ENCODE assay signal across 19 cellular contexts in genomic region chr4:39516407-39516966, GRCh38. TPM values are rescaled to one million over a fixed set of nuclear protein-coding genes. Genes with fewer than 3 reads are reported as not detected.
DNase-seq lines count a peak whose midpoint lies in the region; ATAC-seq, FAIRE-seq and TF ChIP-seq lines count a peak whose summit lies in the region.
"Had no signal": no experiment of that assay in that cellular context is flagged by ENCODE, and none has a peak within 500 bp of the region (broad histone marks: within the 10 kb centered on the region; RNA-seq: fewer than 3 reads in every experiment).

No MANE protein-coding gene starts in this region.

- intact Hi-C loops in HepG2 (cut with micrococcal nuclease; ENCODE audit: unreplicated experiment) (no loop called here), right lobe of liver (cut with DNase I) (no loop called here)

- H4K20me1 ChIP-seq in HepG2 (ENCODE audit: insufficient read depth, low read length) (peaks cover 4% of the 10 kb centered on the region), osteoblast (ENCODE audit: insufficient read depth, low read length) (peaks cover 15% of the 10 kb centered on the region)
- H4K20me1 ChIP-seq: BLaER1 had no signal

- H2AFZ ChIP-seq in HepG2 (ENCODE audit: low read length) (no peak overlapping the region), osteoblast (ENCODE audit: low read length) (no peak overlapping the region)

- 0 out of 2 replicates have a peak overlapping the region, but pooled peaks have one; percentile 14 for H3K9ac ChIP-seq in HepG2 (ENCODE audit: insufficient read depth, low read depth, low read length)
- H3K9ac ChIP-seq in SK-N-MC (ENCODE audit: insufficient read length), result no peak overlapping the region
- H3K9ac ChIP-seq: BLaER1 had no signal

- no peak overlapping the region for H3K4me3 ChIP-seq in HepG2 (replicated peaks in 1 of 3; ENCODE audit: insufficient read depth in 1 of 3, low read depth in 2 of 3, low read length in 3 of 3)
- no peak overlapping the region for H3K4me3 ChIP-seq in right lobe of liver
- H3K4me3 ChIP-seq in SK-N-MC, result no peak overlapping the region
- no peak overlapping the region for H3K4me3 ChIP-seq in osteoblast (ENCODE audit: insufficient read depth, low read length)
- H3K4me3 ChIP-seq: BLaER1 had no signal

- CTCF ChIA-PET in HepG2 (lab: Yijun Ruan, JAX; ENCODE audit: low intra/inter-chr PET ratio, low total read pairs), result no interaction called here

- TF ChIP-seq POLR2A in HepG2 (IDR thresholded peaks at IDR 0.05; ENCODE audit: insufficient read depth in 1 of 2, low read depth in 2 of 2, low read length in 2 of 2) (no peak), right lobe of liver (IDR thresholded peaks at IDR 0.05) (no peak)

- ATAC-seq in HepG2, result no peak
- no peak for ATAC-seq in right lobe of liver
- ATAC-seq: CD8-positive, alpha-beta T cell had no signal

- H3K9me3 ChIP-seq in HepG2 (ENCODE audit: low read length) (no peaks in the 10 kb centered on the region), right lobe of liver (no peaks in the 10 kb centered on the region), SK-N-MC (ENCODE audit: low read depth, low read length) (no peaks in the 10 kb centered on the region), osteoblast (ENCODE audit: low read depth, low read length) (no peaks in the 10 kb centered on the region)
- H3K9me3 ChIP-seq: BLaER1 had no signal

- H3K79me2 ChIP-seq in HepG2 (ENCODE audit: insufficient read depth, low read length) (peaks cover 79% of the 10 kb centered on the region), osteoblast (ENCODE audit: insufficient read depth, low read length) (peaks cover 89% of the 10 kb centered on the region)

- peaks cover 13 to 48% of the 10 kb centered on the region in 2 experiments for H3K36me3 ChIP-seq in HepG2 (replicated peaks in 1 of 2; ENCODE audit: control insufficient read depth in 1 of 2, insufficient read depth in 2 of 2, low read length in 2 of 2)
- peaks cover 4 to 91% (median 16%) of the 10 kb centered on the region in 4 donors for H3K36me3 ChIP-seq in right lobe of liver
- H3K36me3 ChIP-seq in SK-N-MC (ENCODE audit: insufficient read depth, low read length), result peaks cover 25% of the 10 kb centered on the region
- H3K36me3 ChIP-seq in osteoblast (ENCODE audit: insufficient read depth, low read length), result peaks cover 86% of the 10 kb centered on the region

- no peaks in the 10 kb centered on the region for H3K27me3 ChIP-seq in HepG2 (ENCODE audit: control insufficient read depth in 1 of 2, insufficient read depth in 2 of 2, low read length in 2 of 2)
- H3K27me3 ChIP-seq in right lobe of liver, result no peaks in the 10 kb centered on the region
- H3K27me3 ChIP-seq in osteoblast (ENCODE audit: insufficient read depth, low read length), result no peaks in the 10 kb centered on the region
- H3K27me3 ChIP-seq: BLaER1 had no signal

- FAIRE-seq in HepG2 (lab: Jason Lieb, UNC), result no peak
- FAIRE-seq: A204.1 had no signal

- 80% methylated on average over 2 of the region's 2 CpGs for WGBS in HepG2 (ENCODE audit: low lambda C conversion rate)
- WGBS in right lobe of liver (ENCODE audit: insufficient coverage, low coverage, low lambda C conversion rate, missing lambda C conversion rate), result 95% methylated on average over 2 of the region's 2 CpGs

- BruUV-seq in HepG2 (replicated peaks; lab: Mats Ljungman, UMichigan), result no TSS peak

- peak overlapping the region; percentile 97 for H3K27ac ChIP-seq in HepG2 (ENCODE audit: extremely low read length, insufficient read depth, low read length)
- peak overlapping the region in 1 of 3 donors; percentile 79 for H3K27ac ChIP-seq in right lobe of liver
- H3K27ac ChIP-seq in SK-N-MC, result peak overlapping the region; percentile 28
- H3K27ac ChIP-seq in osteoblast (ENCODE audit: low read depth, low read length), result peak overlapping the region; percentile 87
- H3K27ac ChIP-seq: BLaER1, HL-60 had no signal

- TF ChIP-seq EP300 in HepG2 (IDR thresholded peaks at IDR 0.05; ENCODE audit: low read depth in 2 of 2, low read length in 2 of 2), result no peak
- TF ChIP-seq EP300 in HepG2 (CRISPR knock-in tag; IDR thresholded peaks at IDR 0.05; ENCODE audit: borderline replicate concordance), result no peak

- H3K4me2 ChIP-seq in HepG2 (ENCODE audit: low read depth, low read length) (0 out of 2 replicates have a peak overlapping the region, but pooled peaks have one; percentile 10), osteoblast (ENCODE audit: insufficient read depth, low read length) (no peak overlapping the region)
- H3K4me2 ChIP-seq: BLaER1 had no signal

- no peak for DNase-seq in HepG2 (ENCODE audit: low spot score)
- DNase-seq in right lobe of liver, result no peak
- DNase-seq in SK-N-MC (ENCODE audit: low read depth, low spot score), result no peak
- DNase-seq in osteoblast (ENCODE audit: insufficient read length, low spot score, missing footprints), result no peak
- no peak for DNase-seq in activated T-cell treated with anti-CD3 and anti-CD28 coated beads, Interleukin-2, amount 50 U/mL, for 48 hours
- DNase-seq in NCI-H774 (lab: John Stamatoyannopoulos, UW), result no peak
- no peak for DNase-seq in HuH-7.5 (ENCODE audit: low spot score)
- DNase-seq: Calu3; CD8-positive, alpha-beta T cell; DMS79 treated with DMSO at 0.1 percent for 48 hours; MM.1S; NCI-H1092 treated with DMSO at 0.1 percent for 48 hours; NCI-H2081; NCI-H510A; NCI-H748 treated with DMSO at 0.1 percent for 48 hours; RPMI8226 had no signal

- POLR2A ChIA-PET in HepG2 (lab: Yijun Ruan, JAX), result interaction anchor here (3.0 to 3.2 kb wide), 2 partner anchors 8 to 11 kb away, joined by 30 to 75 read pairs; partner anchors contain the start of gene UGDH

- TF ChIP-seq RAD21 in HepG2 (CRISPR knock-in tag; IDR thresholded peaks at IDR 0.05), result no peak

- peaks cover 80% of the 10 kb centered on the region for H3K4me1 ChIP-seq in HepG2 (ENCODE audit: insufficient read depth, low read length)
- H3K4me1 ChIP-seq in right lobe of liver, result peaks cover 0 to 60% (median 10%) of the 10 kb centered on the region in 4 donors
- peaks cover 21% of the 10 kb centered on the region for H3K4me1 ChIP-seq in osteoblast (ENCODE audit: insufficient read depth, low read length)
- H3K4me1 ChIP-seq: BLaER1 had no signal

- TF ChIP-seq CTCF in HepG2 (CRISPR knock-in tag; IDR thresholded peaks at IDR 0.05) (no peak), right lobe of liver (IDR thresholded peaks at IDR 0.05) (no peak), osteoblast (IDR thresholded peaks at IDR 0.05; ENCODE audit: extremely low read depth, low read depth, low read length) (no peak)

- in situ Hi-C loops in HepG2 (cut with HindIII; ENCODE audit: extremely low pct_ligation_motif_present, low pct_unique_long_range_greater_than_20kb), result no loop called here

RNA-seq across cellular contexts. Expression of gene UGDH, which starts 10.8 kb away (rescaled TPM):
- total RNA-seq in HepG2 (2016; rRNA removed; fragmentation: Illumina TruSeq; extraction: Trizol) (384 and 661 TPM in 2 replicates), right lobe of liver (100 to 1,000 TPM; 134 to 647 (median 244) TPM), osteoblast (242 and 277 TPM in 2 replicates)
- 49.0 and 58.6 TPM in 2 replicates for total RNA-seq in HepG2 (2016; cell fraction: cytosol; rRNA removed; fragmentation: Illumina TruSeq; extraction: Trizol; ENCODE audit: low read depth)
- 384 and 616 TPM in 2 replicates for total RNA-seq in HepG2 (2016; cell fraction: insoluble cytoplasmic fraction; rRNA removed; fragmentation: Illumina TruSeq; extraction: Trizol)
- 167 and 182 TPM in 2 replicates for total RNA-seq in HepG2 (2016; cell fraction: membrane; rRNA removed; fragmentation: Illumina TruSeq; extraction: Trizol)
- total RNA-seq in HepG2 (2016; cell fraction: nucleus; rRNA removed; fragmentation: Illumina TruSeq; extraction: Trizol), result 162 and 184 TPM in 2 replicates
- polyA plus RNA-seq in HepG2 (2011; rRNA removed), result 89.8 and 99.0 TPM in 2 replicates
- polyA plus RNA-seq in HepG2 (2011; cell fraction: cytosol; rRNA removed), result 131 and 185 TPM in 2 replicates
- 44.8 and 67.6 TPM in 2 replicates for polyA plus RNA-seq in HepG2 (2011; cell fraction: nucleus; rRNA removed)
- 212 and 239 TPM in 2 replicates for polyA plus RNA-seq in HepG2 (2012)
- 39.4 and 40.4 TPM in 2 replicates for polyA plus RNA-seq in HepG2 (2016; cell fraction: cytosol; fragmentation: Illumina TruSeq; extraction: Trizol; ENCODE audit: low read depth)
- 556 and 565 TPM in 2 replicates for polyA plus RNA-seq in HepG2 (2016; cell fraction: insoluble cytoplasmic fraction; fragmentation: Illumina TruSeq; extraction: Trizol; ENCODE audit: low read depth)
- polyA plus RNA-seq in HepG2 (2016; cell fraction: membrane; fragmentation: Illumina TruSeq; extraction: Trizol; ENCODE audit: low read depth), result 86.5 and 96.6 TPM in 2 replicates
- 181 and 193 TPM in 2 replicates for polyA plus RNA-seq in HepG2 (2016; cell fraction: nucleus; fragmentation: Illumina TruSeq; extraction: Trizol; ENCODE audit: insufficient read depth, low read depth)
- polyA minus RNA-seq in HepG2 (2011; rRNA and poly(A)+ RNA removed; ENCODE audit: low replicate concordance), result 9.9 and 42.1 TPM in 2 replicates
- 257 and 288 TPM in 2 replicates for polyA minus RNA-seq in HepG2 (2011; cell fraction: cytosol; rRNA and poly(A)+ RNA removed)
- polyA minus RNA-seq in HepG2 (2011; cell fraction: nucleus; rRNA and poly(A)+ RNA removed), result 82.3 and 114 TPM in 2 replicates

RNA-seq across cellular contexts. Expression of gene LIAS, which starts 57.6 kb away (rescaled TPM):
- total RNA-seq in HepG2 (2016; rRNA removed; fragmentation: Illumina TruSeq; extraction: Trizol) (16.6 and 18.3 TPM in 2 replicates), right lobe of liver (10 to 100 TPM in 4 of 6 experiments, 1 to 10 TPM in 2; 7.0 to 20.4 (median 13.1) TPM), osteoblast (8.7 and 11.2 TPM in 2 replicates)
- 5.2 and 5.6 TPM in 2 replicates for total RNA-seq in HepG2 (2016; cell fraction: cytosol; rRNA removed; fragmentation: Illumina TruSeq; extraction: Trizol; ENCODE audit: low read depth)
- total RNA-seq in HepG2 (2016; cell fraction: insoluble cytoplasmic fraction; rRNA removed; fragmentation: Illumina TruSeq; extraction: Trizol), result 15.0 and 16.2 TPM in 2 replicates
- total RNA-seq in HepG2 (2016; cell fraction: membrane; rRNA removed; fragmentation: Illumina TruSeq; extraction: Trizol), result 8.9 and 9.9 TPM in 2 replicates
- total RNA-seq in HepG2 (2016; cell fraction: nucleus; rRNA removed; fragmentation: Illumina TruSeq; extraction: Trizol), result 14.3 and 14.8 TPM in 2 replicates
- polyA plus RNA-seq in HepG2 (2011; rRNA removed), result 11.4 and 16.0 TPM in 2 replicates
- 7.9 and 8.2 TPM in 2 replicates for polyA plus RNA-seq in HepG2 (2011; cell fraction: cytosol; rRNA removed)
- 5.6 and 9.5 TPM in 2 replicates for polyA plus RNA-seq in HepG2 (2011; cell fraction: nucleus; rRNA removed)
- polyA plus RNA-seq in HepG2 (2012), result 12.1 and 15.8 TPM in 2 replicates
- 4.1 and 4.2 TPM in 2 replicates for polyA plus RNA-seq in HepG2 (2016; cell fraction: cytosol; fragmentation: Illumina TruSeq; extraction: Trizol; ENCODE audit: low read depth)
- 19.8 and 20.7 TPM in 2 replicates for polyA plus RNA-seq in HepG2 (2016; cell fraction: insoluble cytoplasmic fraction; fragmentation: Illumina TruSeq; extraction: Trizol; ENCODE audit: low read depth)
- 7.1 and 7.2 TPM in 2 replicates for polyA plus RNA-seq in HepG2 (2016; cell fraction: membrane; fragmentation: Illumina TruSeq; extraction: Trizol; ENCODE audit: low read depth)
- 29.7 and 30.7 TPM in 2 replicates for polyA plus RNA-seq in HepG2 (2016; cell fraction: nucleus; fragmentation: Illumina TruSeq; extraction: Trizol; ENCODE audit: insufficient read depth, low read depth)
- polyA minus RNA-seq in HepG2 (2011; rRNA and poly(A)+ RNA removed; ENCODE audit: low replicate concordance), result 1.7 and 4.9 TPM in 2 replicates
- polyA minus RNA-seq in HepG2 (2011; cell fraction: cytosol; rRNA and poly(A)+ RNA removed), result 4.3 and 5.0 TPM in 2 replicates
- polyA minus RNA-seq in HepG2 (2011; cell fraction: nucleus; rRNA and poly(A)+ RNA removed), result 13.9 and 19.6 TPM in 2 replicates

RNA-seq across cellular contexts. Expression of gene RPL9, which starts 57.8 kb away (rescaled TPM):
- total RNA-seq in HepG2 (2016; rRNA removed; fragmentation: Illumina TruSeq; extraction: Trizol), result 2,148 and 2,808 TPM in 2 replicates
- total RNA-seq in HepG2 (2016; cell fraction: cytosol; rRNA removed; fragmentation: Illumina TruSeq; extraction: Trizol; ENCODE audit: low read depth), result 2,980 and 3,556 TPM in 2 replicates
- 2,243 and 2,719 TPM in 2 replicates for total RNA-seq in HepG2 (2016; cell fraction: insoluble cytoplasmic fraction; rRNA removed; fragmentation: Illumina TruSeq; extraction: Trizol)
- 4,819 and 5,825 TPM in 2 replicates for total RNA-seq in HepG2 (2016; cell fraction: membrane; rRNA removed; fragmentation: Illumina TruSeq; extraction: Trizol)
- total RNA-seq in HepG2 (2016; cell fraction: nucleus; rRNA removed; fragmentation: Illumina TruSeq; extraction: Trizol), result 939 and 947 TPM in 2 replicates
- polyA plus RNA-seq in HepG2 (2011; rRNA removed), result 849 and 993 TPM in 2 replicates
- 1,096 and 1,918 TPM in 2 replicates for polyA plus RNA-seq in HepG2 (2011; cell fraction: cytosol; rRNA removed)
- polyA plus RNA-seq in HepG2 (2011; cell fraction: nucleus; rRNA removed), result 226 and 300 TPM in 2 replicates
- 2,363 and 2,846 TPM in 2 replicates for polyA plus RNA-seq in HepG2 (2012)
- polyA plus RNA-seq in HepG2 (2016; cell fraction: cytosol; fragmentation: Illumina TruSeq; extraction: Trizol; ENCODE audit: low read depth), result 1,711 and 1,965 TPM in 2 replicates
- polyA plus RNA-seq in HepG2 (2016; cell fraction: insoluble cytoplasmic fraction; fragmentation: Illumina TruSeq; extraction: Trizol; ENCODE audit: low read depth), result 1,418 and 1,522 TPM in 2 replicates
- polyA plus RNA-seq in HepG2 (2016; cell fraction: membrane; fragmentation: Illumina TruSeq; extraction: Trizol; ENCODE audit: low read depth), result 2,738 and 2,765 TPM in 2 replicates
- 819 and 843 TPM in 2 replicates for polyA plus RNA-seq in HepG2 (2016; cell fraction: nucleus; fragmentation: Illumina TruSeq; extraction: Trizol; ENCODE audit: insufficient read depth, low read depth)
- polyA minus RNA-seq in HepG2 (2011; rRNA and poly(A)+ RNA removed; ENCODE audit: low replicate concordance), result 55.2 and 89.0 TPM in 2 replicates
- 458 and 550 TPM in 2 replicates for polyA minus RNA-seq in HepG2 (2011; cell fraction: cytosol; rRNA and poly(A)+ RNA removed)
- 350 and 404 TPM in 2 replicates for polyA minus RNA-seq in HepG2 (2011; cell fraction: nucleus; rRNA and poly(A)+ RNA removed)
- total RNA-seq in right lobe of liver, result 1,000 to 10,000 TPM in 2 of 6 experiments, 100 to 1,000 TPM in 4; 353 to 1,546 (median 454) TPM
- 1,561 and 1,800 TPM in 2 replicates for total RNA-seq in osteoblast
